ENCODE assay signal across 15 cellular contexts in genomic region chr20:57580478-57581201, GRCh38. TPM values are rescaled to one million over a fixed set of nuclear protein-coding genes. Genes with fewer than 3 reads are reported as not detected.
"Had no signal": no experiment of that assay in that cellular context is flagged by ENCODE, and none has a peak within 500 bp of the region (broad histone marks: within the 10 kb centered on the region; RNA-seq: fewer than 3 reads in every experiment).

No MANE protein-coding gene starts in this region.

- H3K27ac ChIP-seq: parathyroid adenoma, SJSA1, skin epidermis had no signal

- H3K4me1 ChIP-seq: parathyroid adenoma had no signal

- DNase-seq: activated CD4-positive, alpha-beta T cell treated with anti-CD3 and anti-CD28 coated beads for 4 hours; activated CD8-positive, alpha-beta memory T cell treated with anti-CD3 and anti-CD28 coated beads, Interleukin-2, amount 50 U/mL, for 48 hours; activated CD8-positive, alpha-beta T cell treated with anti-CD3 and anti-CD28 coated beads, Interleukin-2, amount 10 ng/mL, durations not matched to agents 7 days and 5 days; activated naive CD4-positive, alpha-beta T cell; effector memory CD4-positive, alpha-beta T cell; retina had no signal

- H3K4me3 ChIP-seq: hepatocyte, SJSA1, skin epidermis had no signal

- H3K36me3 Mint-ChIP-seq: natural killer cell treated with Interleukin-12 subunit alpha and Interleukin-12 subunit beta and Interleukin-15 and Interleukin-18, amount 100 ng/mL, for 72 hours had no signal

- H3K9me3 ChIP-seq: SJSA1 had no signal

- H3K9ac ChIP-seq: parathyroid adenoma had no signal

- H3K4me3 Mint-ChIP-seq: activated CD8-positive, alpha-beta T cell treated with anti-CD3 and anti-CD28 coated beads, Interleukin-2, amount 10 ng/mL, durations not matched to agents 7 days and 5 days; activated T-helper 1 cell treated with anti-CD3 and anti-CD28 coated beads, Interleukin-12 subunit alpha, Interleukin-12 subunit beta, Interleukin-2, Interleukin-4 antibody, amounts not matched to agents 30 ng/mL and 10 ng/mL and 1 ng/mL, durations not matched to agents 14 hours and 24 hours and 36 hours; natural killer cell treated with Interleukin-12 subunit alpha and Interleukin-12 subunit beta and Interleukin-15 and Interleukin-18, amount 100 ng/mL, for 72 hours had no signal

- ATAC-seq: activated CD8-positive, alpha-beta T cell treated with anti-CD3 and anti-CD28 coated beads, Interleukin-2, amount 10 ng/mL, durations not matched to agents 7 days and 5 days; natural killer cell treated with Interleukin-12 subunit alpha and Interleukin-12 subunit beta and Interleukin-15 and Interleukin-18, amount 100 ng/mL, for 72 hours had no signal

- H3K79me2 ChIP-seq: hepatocyte, parathyroid adenoma had no signal

- H3K27ac Mint-ChIP-seq: activated CD8-positive, alpha-beta T cell treated with anti-CD3 and anti-CD28 coated beads, Interleukin-2, amount 10 ng/mL, durations not matched to agents 7 days and 5 days; activated T-helper 1 cell treated with anti-CD3 and anti-CD28 coated beads, Interleukin-12 subunit alpha, Interleukin-12 subunit beta, Interleukin-2, Interleukin-4 antibody, amounts not matched to agents 30 ng/mL and 10 ng/mL and 1 ng/mL, durations not matched to agents 14 hours and 24 hours and 36 hours; natural killer cell treated with Interleukin-12 subunit alpha and Interleukin-12 subunit beta and Interleukin-15 and Interleukin-18, amount 100 ng/mL, for 72 hours had no signal

- H2AFZ ChIP-seq: hepatocyte, parathyroid adenoma had no signal

- H3K36me3 ChIP-seq: SJSA1 had no signal

- H3K9me3 Mint-ChIP-seq: activated T-helper 1 cell treated with anti-CD3 and anti-CD28 coated beads, Interleukin-12 subunit alpha, Interleukin-12 subunit beta, Interleukin-2, Interleukin-4 antibody, amounts not matched to agents 30 ng/mL and 10 ng/mL and 1 ng/mL, durations not matched to agents 14 hours and 24 hours and 36 hours; natural killer cell treated with Interleukin-12 subunit alpha and Interleukin-12 subunit beta and Interleukin-15 and Interleukin-18, amount 100 ng/mL, for 72 hours had no signal

- H3K27me3 ChIP-seq: hepatocyte had no signal

RNA-seq across cellular contexts. Expression of gene PCK1, which starts 19.7 kb away (rescaled TPM):
- total RNA-seq: activated CD8-positive, alpha-beta T cell treated with anti-CD3 and anti-CD28 coated beads, Interleukin-2, amount 10 ng/mL, durations not matched to agents 7 days and 5 days; activated T-helper 1 cell treated with anti-CD3 and anti-CD28 coated beads, Interleukin-12 subunit alpha, Interleukin-12 subunit beta, Interleukin-2, Interleukin-4 antibody, amounts not matched to agents 30 ng/mL and 10 ng/mL and 1 ng/mL, durations not matched to agents 14 hours and 24 hours and 36 hours; astrocyte; epithelial cell of proximal tubule; lung microvascular endothelial cell; natural killer cell treated with Interleukin-12 subunit alpha and Interleukin-12 subunit beta and Interleukin-15 and Interleukin-18, amount 100 ng/mL, for 72 hours; SJSA1 had no signal

RNA-seq across cellular contexts. Expression of gene ZBP1, which starts 39.6 kb away (rescaled TPM):
- total RNA-seq: astrocyte, epithelial cell of proximal tubule, hepatocyte, lung microvascular endothelial cell, SJSA1 had no signal

RNA-seq across cellular contexts. Expression of gene CTCFL, which starts 55.7 kb away (rescaled TPM):
- total RNA-seq: activated CD8-positive, alpha-beta T cell treated with anti-CD3 and anti-CD28 coated beads, Interleukin-2, amount 10 ng/mL, durations not matched to agents 7 days and 5 days; activated T-helper 1 cell treated with anti-CD3 and anti-CD28 coated beads, Interleukin-12 subunit alpha, Interleukin-12 subunit beta, Interleukin-2, Interleukin-4 antibody, amounts not matched to agents 30 ng/mL and 10 ng/mL and 1 ng/mL, durations not matched to agents 14 hours and 24 hours and 36 hours; astrocyte; hepatocyte; lung microvascular endothelial cell; natural killer cell treated with Interleukin-12 subunit alpha and Interleukin-12 subunit beta and Interleukin-15 and Interleukin-18, amount 100 ng/mL, for 72 hours; SJSA1 had no signal
